Comparison of ENCODE assay signal across 8 cellular contexts in genomic region chr1:210057593-210057992, GRCh38.
"Had no signal": no experiment of that assay in that cellular context is flagged by ENCODE, and none has a peak within 500 bp of the region (broad histone marks: within the 10 kb centered on the region; RNA-seq: fewer than 3 reads in every experiment).

No MANE protein-coding gene starts in this region.

- H3K4me3 ChIP-seq: GM12878 had no signal

- FAIRE-seq: G401.6, GM12878, GM12891, GM12892, GM18507, GM19239 had no signal

- ATAC-seq: GM12878 had no signal

- DNase-seq: GDM1, GF-D8 had no signal
